ENCODE assay signal across 18 cellular contexts in the genomic region with DNA sequence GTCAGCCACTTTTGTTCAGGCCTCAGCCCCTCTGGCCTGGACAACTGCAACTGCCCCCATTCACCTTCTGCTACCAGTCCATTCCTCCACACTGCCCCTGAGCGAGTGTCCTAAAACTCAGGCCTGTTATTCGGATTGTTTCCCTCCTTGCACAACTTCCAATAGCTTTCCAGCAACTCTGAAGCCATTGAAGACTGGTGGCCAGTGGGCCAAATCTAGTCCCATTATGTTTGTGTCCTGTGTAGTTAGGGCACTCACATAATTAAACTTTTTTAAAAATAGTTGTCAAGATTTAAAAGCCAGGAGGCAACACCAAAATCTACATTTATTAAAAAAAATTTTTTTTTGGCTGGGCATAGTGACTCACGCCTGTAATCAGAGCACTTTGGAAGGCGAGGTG. TPM values are rescaled to one million over a fixed set of nuclear protein-coding genes. Genes with fewer than 3 reads are reported as not detected.
DNase-seq lines count a peak whose midpoint lies in the region; ATAC-seq and TF ChIP-seq lines count a peak whose summit lies in the region.
"Had no signal": no experiment of that assay in that cellular context is flagged by ENCODE, and none has a peak within 500 bp of the region (broad histone marks: within the 10 kb centered on the region; RNA-seq: fewer than 3 reads in every experiment).

No MANE protein-coding gene starts in this region.

- peaks cover 47% of the 10 kb centered on the region for H4K20me1 ChIP-seq in neural progenitor cell (ENCODE audit: low read depth)

- no peak overlapping the region for H3K4me3 ChIP-seq in cardiac muscle cell
- peak overlapping the region; percentile 4; the same call in 1 of the 2 replicates for H3K4me3 ChIP-seq in iPS-20b (ENCODE audit: low read length)
- H3K4me3 ChIP-seq in neural progenitor cell: no peak overlapping the region
- H3K4me3 ChIP-seq in gastroesophageal sphincter: no peak overlapping the region
- H3K4me3 ChIP-seq: GM23248, PC-9 had no signal

- H3K4me3 Mint-ChIP-seq in neural progenitor cell: peak overlapping the region; percentile 64

- no peak overlapping the region for H2AFZ ChIP-seq in neural progenitor cell (replicated peaks)
- H2AFZ ChIP-seq: GM23248, PC-9 had no signal

- peaks cover 49% of the 10 kb centered on the region for H3K27me3 Mint-ChIP-seq in neural progenitor cell (ENCODE audit: insufficient read depth, low read depth)

- 89% methylated on average over 4 of the region's 4 CpGs; no CpG with 5 or more reads in 1 of the 2 donors for WGBS in gastroesophageal sphincter (ENCODE audit: low coverage in 1 of 2), 2 donors

- H3K4me1 ChIP-seq in cardiac muscle cell (ENCODE audit: low read depth) (peaks cover 40% of the 10 kb centered on the region), iPS-20b (ENCODE audit: insufficient read depth, low read length) (peaks cover 44% of the 10 kb centered on the region), neural progenitor cell (peaks cover 58% of the 10 kb centered on the region), gastroesophageal sphincter (peaks cover 0 to 36% (median 17%) of the 10 kb centered on the region in 3 donors)

- TF ChIP-seq EP300 in gastroesophageal sphincter (IDR thresholded peaks at IDR 0.05): no peak

- intact Hi-C loops in Right ventricle myocardium superior (cut with DNase I): no loop called here

- ATAC-seq in Right ventricle myocardium superior (ENCODE audit: poor library complexity): no peak
- no peak for ATAC-seq in gastroesophageal sphincter

- peak overlapping the region; percentile 88 for H3K4me2 ChIP-seq in neural progenitor cell
- H3K4me2 ChIP-seq: KMS-11, PC-9 had no signal

- no peak overlapping the region for H3K27ac Mint-ChIP-seq in neural progenitor cell

- TF ChIP-seq POLR2A in gastroesophageal sphincter (IDR thresholded peaks at IDR 0.05): no peak

- H3K9me3 Mint-ChIP-seq in neural progenitor cell: no peaks in the 10 kb centered on the region

- TF ChIP-seq CTCF in cardiac muscle cell (IDR thresholded peaks at IDR 0.05; ENCODE audit: low read depth, low read length): no peak
- no peak for TF ChIP-seq CTCF in neural progenitor cell (IDR thresholded peaks at IDR 0.05)
- no peak for TF ChIP-seq CTCF in gastroesophageal sphincter (IDR thresholded peaks at IDR 0.05)

- no peak for DNase-seq in cardiac muscle cell (ENCODE audit: low read depth in 1 of 2, low spot score in 1 of 2)
- DNase-seq in Right ventricle myocardium superior: no peak
- DNase-seq in neural progenitor cell (ENCODE audit: low spot score): no peak
- DNase-seq in activated gamma-delta T cell (lab: John Stamatoyannopoulos, UW): no peak
- no peak for DNase-seq in NCI-H82 treated with DMSO at 0.1 percent for 48 hours (lab: John Stamatoyannopoulos, UW; ENCODE audit: unreplicated experiment)
- no peak for DNase-seq in NCI-H187 (lab: John Stamatoyannopoulos, UW)
- DNase-seq: Caco-2, GF-D8, GM23248, NCI-H1417 treated with DMSO at 0.1 percent for 48 hours, NCI-H1930, NCI-H524 treated with DMSO at 0.1 percent for 48 hours, PC-9 had no signal

- peaks cover 68% of the 10 kb centered on the region for H3F3A ChIP-seq in neural progenitor cell (ENCODE audit: low read depth)

- no peaks in the 10 kb centered on the region for H3K79me2 ChIP-seq in neural progenitor cell (ENCODE audit: low read depth)

- peaks cover 21% of the 10 kb centered on the region for H3K27me3 ChIP-seq in cardiac muscle cell
- H3K27me3 ChIP-seq in iPS-20b (ENCODE audit: insufficient read depth, low read length): peaks cover 64% of the 10 kb centered on the region
- H3K27me3 ChIP-seq in neural progenitor cell: peaks cover 62% of the 10 kb centered on the region
- H3K27me3 ChIP-seq in gastroesophageal sphincter: peaks cover 95% of the 10 kb centered on the region

- H3K36me3 Mint-ChIP-seq in neural progenitor cell: no peaks in the 10 kb centered on the region

- H3K9me3 ChIP-seq in cardiac muscle cell (ENCODE audit: low read depth): no peaks in the 10 kb centered on the region
- H3K9me3 ChIP-seq in iPS-20b (ENCODE audit: insufficient read depth, low read depth, low read length): no peaks in the 10 kb centered on the region
- no peaks in the 10 kb centered on the region for H3K9me3 ChIP-seq in neural progenitor cell (ENCODE audit: low read depth)
- H3K9me3 ChIP-seq in gastroesophageal sphincter: no peaks in the 10 kb centered on the region
- H3K9me3 ChIP-seq: Caco-2 had no signal

- no peak overlapping the region for H3K9ac ChIP-seq in iPS-20b (ENCODE audit: low read depth, low read length)
- H3K9ac ChIP-seq in neural progenitor cell: no peak overlapping the region
- H3K9ac ChIP-seq: GM23248, KMS-11 had no signal

- H3K36me3 ChIP-seq in cardiac muscle cell (no peaks in the 10 kb centered on the region), iPS-20b (ENCODE audit: insufficient read depth, low read depth, low read length) (no peaks in the 10 kb centered on the region), neural progenitor cell (no peaks in the 10 kb centered on the region), gastroesophageal sphincter (no peaks in the 10 kb centered on the region)

- peaks cover 73% of the 10 kb centered on the region for H3K4me1 Mint-ChIP-seq in neural progenitor cell

- peak overlapping the region; percentile 77 for H3K27ac ChIP-seq in cardiac muscle cell
- H3K27ac ChIP-seq in iPS-20b (ENCODE audit: low read length): no peak overlapping the region
- no peak overlapping the region for H3K27ac ChIP-seq in neural progenitor cell
- H3K27ac ChIP-seq in gastroesophageal sphincter: no peak overlapping the region
- H3K27ac ChIP-seq: 22Rv1, GM23248, KMS-11, PC-9, RWPE1 had no signal

RNA-seq across cellular contexts. Expression of a gene that starts 17.8 kb away (rescaled TPM):
- total RNA-seq in cardiac muscle cell (10.5 and 14.1 TPM in 2 replicates), Right ventricle myocardium superior (0.30 TPM), neural progenitor cell (ENCODE audit: low replicate concordance) (9.3 and 25.1 TPM in 2 replicates), gastroesophageal sphincter (under 1 TPM in 3 of 4 donors, not detected in 1; 0.13 to 0.35 (median 0.16) TPM)
- polyA plus RNA-seq in cardiac muscle cell: 3.0 and 5.0 TPM in 2 replicates
- total RNA-seq: PC-9 had no signal

RNA-seq across cellular contexts. Expression of a gene that starts 21.6 kb away (rescaled TPM):
- total RNA-seq in cardiac muscle cell (0.30 TPM in 1 of 2 replicates, not detected in the other), Right ventricle myocardium superior (not detected), neural progenitor cell (ENCODE audit: low replicate concordance) (0.39 and 0.46 TPM in 2 replicates), gastroesophageal sphincter (not detected)
- 1.2 TPM in 1 of 2 replicates, not detected in the other for polyA plus RNA-seq in cardiac muscle cell
- total RNA-seq: Caco-2, GM23248, PC-9 had no signal
- polyA plus RNA-seq: GM23248 had no signal

RNA-seq across cellular contexts. Expression of a gene that starts 41.0 kb away (rescaled TPM):
- 0.81 and 5.5 TPM in 2 replicates for total RNA-seq in cardiac muscle cell
- polyA plus RNA-seq in cardiac muscle cell: 2.5 TPM in 1 of 2 replicates, not detected in the other
- 35.1 TPM for total RNA-seq in Right ventricle myocardium superior
- 0.22 and 2.0 TPM in 2 replicates for total RNA-seq in neural progenitor cell (ENCODE audit: low replicate concordance)
- 100 to 1,000 TPM in 3 of 4 donors, 10 to 100 TPM in 1; 77.4 to 133 (median 118) TPM for total RNA-seq in gastroesophageal sphincter
- total RNA-seq: Caco-2, PC-9 had no signal
